ENCODE assay signal across 15 cellular contexts in the genomic region with DNA sequence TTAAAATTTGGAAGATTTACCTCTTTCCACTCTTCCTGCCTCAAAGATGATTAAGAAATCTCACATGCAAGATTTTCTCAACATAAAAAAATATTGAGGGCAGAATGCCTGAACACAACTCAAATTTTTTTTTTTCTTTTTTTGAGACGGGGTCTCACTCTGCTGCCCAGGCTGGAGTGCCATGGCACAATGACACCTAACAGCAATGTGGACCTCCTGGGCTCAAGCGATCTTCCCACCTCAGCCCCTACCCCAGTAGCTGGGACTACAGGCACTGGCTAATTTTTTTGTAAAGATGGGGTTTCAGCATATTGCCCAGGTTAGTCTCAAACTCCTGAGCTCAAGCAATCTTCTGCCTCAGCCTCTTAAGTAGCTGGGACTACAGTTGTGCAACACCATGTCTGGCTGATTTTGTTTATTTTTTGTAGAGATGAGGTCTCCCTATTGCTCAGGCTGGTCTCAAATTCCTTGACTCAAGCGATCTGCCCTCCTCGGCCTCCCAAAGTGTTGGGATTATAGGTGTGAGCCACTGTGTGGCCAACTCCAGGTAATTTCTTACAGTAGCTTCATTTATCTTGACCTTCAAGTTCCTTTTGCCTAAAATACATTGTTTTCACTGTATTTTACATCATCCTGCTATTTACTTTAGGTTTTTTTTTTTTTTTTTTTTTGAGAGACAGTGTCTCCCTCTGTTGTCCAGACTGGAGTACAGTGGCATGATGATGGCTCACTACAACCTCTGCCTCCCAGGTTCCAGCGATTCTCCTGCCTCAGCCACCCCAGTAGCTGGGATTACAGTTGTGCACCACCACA. TPM values are rescaled to one million over a fixed set of nuclear protein-coding genes. Genes with fewer than 3 reads are reported as not detected.
A peak's percentile ranks its signal among the peaks of the same experiment; 100 is the strongest.
DNase-seq lines count a peak whose midpoint lies in the region; ATAC-seq and TF ChIP-seq lines count a peak whose summit lies in the region.
"Had no signal": no experiment of that assay in that cellular context is flagged by ENCODE, and none has a peak within 500 bp of the region (broad histone marks: within the 10 kb centered on the region; RNA-seq: fewer than 3 reads in every experiment).

No MANE protein-coding gene starts in this region.

- peak overlapping the region; percentile 29 for H3K27ac ChIP-seq in brain microvascular endothelial cell
- H3K27ac ChIP-seq: foreskin keratinocyte, thoracic aorta had no signal

- peaks cover 3% of the 10 kb centered on the region for H3K36me3 ChIP-seq in brain microvascular endothelial cell (replicated peaks)

- ATAC-seq in GM19395 (IDR thresholded peaks at IDR 0.05; ENCODE audit: unreplicated experiment), result no peak
- ATAC-seq: foreskin keratinocyte, left ventricle myocardium superior had no signal

- H3K4me3 ChIP-seq in brain microvascular endothelial cell (ENCODE audit: low read depth, low read length), result no peak overlapping the region
- H3K4me3 ChIP-seq: thoracic aorta had no signal

- peaks cover 38% of the 10 kb centered on the region for H3K4me1 Mint-ChIP-seq in Calu3 (ENCODE audit: low read depth, unreplicated experiment)

- in situ Hi-C loops in brain microvascular endothelial cell (cut with HindIII; ENCODE audit: low pct_ligation_motif_present, low sequenced_read_pairs), result no loop called here

- H3K9me3 Mint-ChIP-seq in Calu3 (ENCODE audit: low read depth, unreplicated experiment), result no peaks in the 10 kb centered on the region

- no peak for TF ChIP-seq RAD21 in Ishikawa (IDR thresholded peaks at IDR 0.05; ENCODE audit: low read depth)

- CTCF ChIA-PET in Calu3 (lab: Charles Lee), result interaction anchor here (0.7 to 0.9 kb wide), 3 partner anchors 18 to 207 kb away, joined by 3 to 5 read pairs (median 4); no protein-coding TSS in a partner anchor

- no peaks in the 10 kb centered on the region for H3K27me3 ChIP-seq in brain microvascular endothelial cell (replicated peaks)
- H3K27me3 ChIP-seq: foreskin keratinocyte had no signal

- intact Hi-C loops in Calu3 (cut with micrococcal nuclease; ENCODE audit: unreplicated experiment), result no loop called here

- no peak overlapping the region for H3K4me3 Mint-ChIP-seq in Calu3 (ENCODE audit: low read depth, unreplicated experiment)

- no TSS peak for BruUV-seq in Calu3 (replicated peaks; lab: Mats Ljungman, UMichigan)

- H3K27ac Mint-ChIP-seq in Calu3 (ENCODE audit: unreplicated experiment), result peak overlapping the region; percentile 39
- H3K27ac Mint-ChIP-seq: progenitor cell of endocrine pancreas had no signal

- TF ChIP-seq EP300 in Ishikawa (IDR thresholded peaks at IDR 0.05; ENCODE audit: borderline replicate concordance), result no peak

- peaks cover 66% of the 10 kb centered on the region for H3K36me3 Mint-ChIP-seq in Calu3 (ENCODE audit: insufficient read depth, unreplicated experiment)

- TF ChIP-seq CTCF in Calu3 (IDR thresholded peaks at IDR 0.05; ENCODE audit: unreplicated experiment) (no peak), brain microvascular endothelial cell (IDR thresholded peaks at IDR 0.05; ENCODE audit: low read depth, low read length, missing control alignments) (peak; percentile 55)

- H3K27me3 Mint-ChIP-seq in Calu3 (ENCODE audit: unreplicated experiment), result no peaks in the 10 kb centered on the region
- H3K27me3 Mint-ChIP-seq: progenitor cell of endocrine pancreas had no signal

- no peak for DNase-seq in Calu3
- peak; percentile 51 for DNase-seq in brain microvascular endothelial cell
- DNase-seq in lung microvascular endothelial cell (ENCODE audit: low read depth in 2 of 2), result peak; percentile 12 to 33
- no peak for DNase-seq in hypothalamus (lab: John Stamatoyannopoulos, UW)
- no peak for DNase-seq in DMS79 treated with DMSO at 0.1 percent for 48 hours (lab: John Stamatoyannopoulos, UW)
- DNase-seq in NCI-H187 (lab: John Stamatoyannopoulos, UW), result no peak
- DNase-seq: anterior cingulate cortex; foreskin keratinocyte; left ventricle myocardium superior; NCI-H1105 treated with DMSO at 0.1 percent for 48 hours; NK-92 treated with Interleukin-12 subunit alpha and Interleukin-12 subunit beta, amount 100 ng/mL, for 24 hours had no signal

TF ChIP-seq in Ishikawa, 13 proteins besides CTCF, POLR2A, EP300 and RAD21:
- TF ChIP-seq CEBPB (IDR thresholded peaks at IDR 0.05) (0 out of 2 replicates have a peak, but pooled peaks have one; percentile 33), ZBTB7A (IDR thresholded peaks at IDR 0.05; ENCODE audit: low read depth) (no peak)
- TF ChIP-seq, protein P1, sequence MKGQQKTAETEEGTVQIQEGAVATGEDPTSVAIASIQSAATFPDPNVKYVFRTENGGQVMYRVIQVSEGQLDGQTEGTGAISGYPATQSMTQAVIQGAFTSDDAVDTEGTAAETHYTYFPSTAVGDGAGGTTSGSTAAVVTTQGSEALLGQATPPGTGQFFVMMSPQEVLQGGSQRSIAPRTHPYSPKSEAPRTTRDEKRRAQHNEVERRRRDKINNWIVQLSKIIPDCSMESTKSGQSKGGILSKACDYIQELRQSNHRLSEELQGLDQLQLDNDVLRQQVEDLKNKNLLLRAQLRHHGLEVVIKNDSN (IDR thresholded peaks at IDR 0.05), result no peak

RNA-seq across cellular contexts. Expression of a gene that starts 10.4 kb away (rescaled TPM):
- total RNA-seq in Calu3 (2022), result 242 and 276 TPM in 2 replicates
- total RNA-seq in lung microvascular endothelial cell, result 74.2 and 103 TPM in 2 replicates

RNA-seq across cellular contexts. Expression of a gene that starts 35.7 kb away (rescaled TPM):
- total RNA-seq in Calu3 (2022) (27.1 and 29.5 TPM in 2 replicates), lung microvascular endothelial cell (14.8 and 20.4 TPM in 2 replicates)

RNA-seq across cellular contexts. Expression of a gene that starts 59.2 kb away (rescaled TPM):
- total RNA-seq in Calu3 (2022), result 27.5 and 29.1 TPM in 2 replicates
- 20.3 and 64.7 TPM in 2 replicates for total RNA-seq in lung microvascular endothelial cell

Comparison
In these comparisons a context has a peak if more than half of its experiments do, and no peak if none do; other contexts are left out.
1. DNase-seq: peak in brain microvascular endothelial cell (single experiment) and lung microvascular endothelial cell (2 of 2); none in Calu3 (single experiment), hypothalamus (0 of 51), DMS79 treated with DMSO at 0.1 percent for 48 hours (single experiment) and NCI-H187 (0 of 2).